In the genomic region with DNA sequence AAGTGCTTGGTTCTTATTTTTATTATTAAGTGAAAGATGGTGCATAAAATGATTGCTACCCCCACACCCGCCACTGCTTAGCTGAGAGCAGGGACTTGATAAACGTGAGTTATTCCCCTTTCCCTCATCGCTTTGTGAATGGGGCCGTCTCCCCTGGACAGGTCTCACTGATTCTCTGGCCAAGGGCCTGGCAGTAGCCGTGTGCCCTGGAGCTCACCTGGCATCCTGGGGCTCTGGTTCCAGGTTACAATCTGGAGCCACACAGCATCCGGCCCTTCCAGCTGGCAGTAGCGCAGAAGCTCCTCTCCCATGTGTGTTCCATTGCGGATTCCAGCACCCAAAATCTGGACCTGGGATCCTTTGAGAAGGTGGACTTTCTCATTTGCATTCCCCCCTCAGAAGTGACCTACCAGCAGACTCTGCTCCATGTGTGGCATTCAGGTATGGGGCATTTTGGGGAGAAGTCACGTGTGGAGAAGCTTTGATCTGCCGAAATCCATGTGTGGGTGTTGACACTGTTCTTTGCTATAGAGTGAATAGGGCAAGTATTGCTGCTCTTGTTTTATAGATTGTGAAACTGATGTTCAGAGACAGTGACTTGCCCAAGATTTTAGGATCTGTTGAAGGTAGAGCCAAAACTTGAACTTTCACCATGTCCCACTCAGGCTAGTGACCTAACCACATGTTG, we compare ENCODE assay signal across 23 cellular contexts.
"Had no signal": no experiment of that assay in that cellular context is flagged by ENCODE, and none has a peak within 500 bp of the region (broad histone marks: within the 10 kb centered on the region; RNA-seq: fewer than 3 reads in every experiment).

No MANE protein-coding gene starts in this region.

- H3K4me1 Mint-ChIP-seq: activated B cell treated with CpG ODN at 0.5 μM for 24 hours had no signal

- H3K9me3 Mint-ChIP-seq: activated B cell treated with CpG ODN at 0.5 μM for 24 hours; activated T-cell treated with anti-CD3 and anti-CD28 coated beads, Interleukin-2, amount 50 U/mL, for 4 hours; activated T-helper 2 cell treated with anti-CD3 and anti-CD28 coated beads, Interferon-gamma antibody, Interleukin-2, Interleukin-4, amounts not matched to agents 10 μg/mL and 5 μg/mL and 100 μg/mL, durations not matched to agents 14 hours and 24 hours and 36 hours; neural crest cell; T-helper 1 cell treated with Interleukin-12 subunit alpha and Interleukin-12 subunit beta and Interleukin-4 antibody, amounts not matched to agents 30 μg/mL and 1 μg/mL, for 36 hours had no signal

- H3K9me3 ChIP-seq: adrenal gland, breast epithelium, lower lobe of right lung, mucosa of descending colon, upper lobe of left lung had no signal

- H3K36me3 ChIP-seq: adrenal gland, breast epithelium, lower lobe of right lung, upper lobe of left lung had no signal

- H3K27me3 ChIP-seq: adrenal gland, breast epithelium, upper lobe of left lung had no signal

- H3K36me3 Mint-ChIP-seq: activated naive CD8-positive, alpha-beta T cell had no signal

- H3K4me2 ChIP-seq: smooth muscle cell had no signal

- H3K27ac Mint-ChIP-seq: activated B cell treated with CpG ODN at 0.5 μM for 24 hours; activated naive CD8-positive, alpha-beta T cell; activated T-helper 2 cell treated with anti-CD3 and anti-CD28 coated beads, Interferon-gamma antibody, Interleukin-2, Interleukin-4, amounts not matched to agents 10 μg/mL and 5 μg/mL and 100 μg/mL, durations not matched to agents 14 hours and 24 hours and 36 hours; T-helper 1 cell treated with Interleukin-12 subunit alpha and Interleukin-12 subunit beta and Interleukin-4 antibody, amounts not matched to agents 30 μg/mL and 1 μg/mL, for 36 hours had no signal

- H3K4me3 Mint-ChIP-seq: activated B cell treated with CpG ODN at 0.5 μM for 24 hours; activated naive CD8-positive, alpha-beta T cell; activated T-cell treated with anti-CD3 and anti-CD28 coated beads, Interleukin-2, amount 50 U/mL, for 4 hours; neural crest cell; T-helper 1 cell treated with Interleukin-12 subunit alpha and Interleukin-12 subunit beta and Interleukin-4 antibody, amounts not matched to agents 30 μg/mL and 1 μg/mL, for 36 hours had no signal

- H3K4me3 ChIP-seq: adrenal gland, breast epithelium, lower lobe of right lung, mucosa of descending colon, smooth muscle cell, upper lobe of left lung had no signal

- DNase-seq: activated B cell treated with CpG ODN at 0.5 μM for 24 hours; activated CD4-positive, alpha-beta T cell treated with anti-CD3 and anti-CD28 coated beads for 4 hours; activated CD4-positive, alpha-beta T cell treated with anti-CD3 and anti-CD28 coated beads, Interleukin-2, amount 50 U/mL, for 48 hours; activated CD8-positive, alpha-beta memory T cell treated with anti-CD3 and anti-CD28 coated beads, Interleukin-2, amount 50 U/mL, for 48 hours; activated naive CD4-positive, alpha-beta T cell; activated T-cell treated with anti-CD3 and anti-CD28 coated beads, Interleukin-2, amount 50 U/mL, for 4 hours; adrenal gland; erythroblast; lower lobe of right lung; mesendoderm; mucosa of descending colon; occipital lobe; stimulated activated CD4-positive, alpha-beta T cell treated with anti-CD3 and anti-CD28 coated beads, Interleukin-2, amount 100 ng/mL, for 48 hours; stimulated activated CD8-positive, alpha-beta memory T cell treated with anti-CD3 and anti-CD28 coated beads, Interleukin-4, amount 100 ng/mL, for 48 hours; stimulated activated naive CD4-positive, alpha-beta T cell had no signal

- ATAC-seq: activated T-cell treated with anti-CD3 and anti-CD28 coated beads, Interleukin-2, amount 50 U/mL, for 4 hours; left lobe of liver; mucosa of descending colon had no signal

- H3K27me3 Mint-ChIP-seq: activated naive CD8-positive, alpha-beta T cell had no signal

- H3K27ac ChIP-seq: adrenal gland, breast epithelium, lower lobe of right lung, upper lobe of left lung had no signal

- H3K4me1 ChIP-seq: adrenal gland, breast epithelium, lower lobe of right lung, upper lobe of left lung had no signal
